In genomic region chr1:187197685-187198084, GRCh38 we compare ENCODE assay signal across 27 cellular contexts.
"Had no signal": no experiment of that assay in that cellular context is flagged by ENCODE, and none has a peak within 500 bp of the region (broad histone marks: within the 10 kb centered on the region; RNA-seq: fewer than 3 reads in every experiment).

No MANE protein-coding gene starts in this region.

- DNase-seq: islet precursor cell; kidney glomerular epithelial cell; left cardiac atrium; left lung; mesendoderm; naive B cell; natural killer cell; nephron progenitor cell; occipital lobe; right lobe of liver; stimulated activated CD4-positive, alpha-beta T cell treated with anti-CD3 and anti-CD28 coated beads, Interleukin-4, amount 100 ng/mL, for 24 hours; stimulated activated naive CD4-positive, alpha-beta T cell; tibial artery; trophoblast cell; upper lobe of right lung had no signal

- H3K27me3 Mint-ChIP-seq: naive B cell; progenitor cell of endocrine pancreas; stimulated activated naive CD8-positive, alpha-beta T cell treated with anti-CD3 and anti-CD28 coated beads, Interleukin-15, Interleukin-2, amounts not matched to agents 100 ng/mL and 50 ng/mL, for 24 hours had no signal

- ATAC-seq: left cardiac atrium; left lung; natural killer cell; right lobe of liver; stimulated activated effector memory CD8-positive, alpha-beta T cell treated with anti-CD3 and anti-CD28 coated beads, Interleukin-12 subunit alpha, Interleukin-12 subunit beta, amount 100 ng/mL, for 72 hours; upper lobe of right lung had no signal

- H3K27ac ChIP-seq: hepatocyte, left lung, neural progenitor cell, neutrophil, right atrium auricular region, right lobe of liver, suprapubic skin, thoracic aorta, tibial artery, upper lobe of right lung had no signal

- H3K27ac Mint-ChIP-seq: mesothelial cell of epicardium; naive B cell; natural killer cell; nephron progenitor cell; neural progenitor cell; stimulated activated effector memory CD8-positive, alpha-beta T cell treated with anti-CD3 and anti-CD28 coated beads, Interleukin-12 subunit alpha, Interleukin-12 subunit beta, amount 100 ng/mL, for 72 hours; stimulated activated naive CD8-positive, alpha-beta T cell treated with anti-CD3 and anti-CD28 coated beads, Interleukin-15, Interleukin-2, amounts not matched to agents 100 ng/mL and 50 ng/mL, for 24 hours had no signal

- H3K36me3 Mint-ChIP-seq: naive B cell; neural progenitor cell; stimulated activated effector memory CD8-positive, alpha-beta T cell treated with anti-CD3 and anti-CD28 coated beads, Interleukin-12 subunit alpha, Interleukin-12 subunit beta, amount 100 ng/mL, for 72 hours had no signal

- H3K4me1 Mint-ChIP-seq: mesothelial cell of epicardium; naive B cell; natural killer cell; nephron progenitor cell; neural progenitor cell; stimulated activated effector memory CD8-positive, alpha-beta T cell treated with anti-CD3 and anti-CD28 coated beads, Interleukin-12 subunit alpha, Interleukin-12 subunit beta, amount 100 ng/mL, for 72 hours had no signal

- FAIRE-seq: urothelium cell line had no signal

- H3K4me1 ChIP-seq: left lung, neural progenitor cell, right atrium auricular region, right lobe of liver, suprapubic skin, tibial artery, upper lobe of right lung had no signal

- H3K4me3 Mint-ChIP-seq: mesothelial cell of epicardium; naive B cell; natural killer cell; nephron progenitor cell; neural progenitor cell; stimulated activated effector memory CD8-positive, alpha-beta T cell treated with anti-CD3 and anti-CD28 coated beads, Interleukin-12 subunit alpha, Interleukin-12 subunit beta, amount 100 ng/mL, for 72 hours; stimulated activated naive CD8-positive, alpha-beta T cell treated with anti-CD3 and anti-CD28 coated beads, Interleukin-15, Interleukin-2, amounts not matched to agents 100 ng/mL and 50 ng/mL, for 24 hours had no signal

- H3K27me3 ChIP-seq: hepatocyte, left lung, neural progenitor cell, neutrophil, right atrium auricular region, right lobe of liver, suprapubic skin, tibial artery, upper lobe of right lung had no signal

- H3K36me3 ChIP-seq: left lung, neural progenitor cell, neutrophil, right atrium auricular region, right lobe of liver, suprapubic skin, thoracic aorta, tibial artery, upper lobe of right lung had no signal

- H3K4me3 ChIP-seq: hepatocyte, left lung, lung, neural progenitor cell, right atrium auricular region, right lobe of liver, suprapubic skin, thoracic aorta, tibial artery, upper lobe of right lung had no signal

- H3K9me3 ChIP-seq: neutrophil, right atrium auricular region, right lobe of liver, thoracic aorta, tibial artery, upper lobe of right lung had no signal
